ENCODE assay signal across 15 cellular contexts in genomic region chr14:89262041-89262440, GRCh38.
"Had no signal": no experiment of that assay in that cellular context is flagged by ENCODE, and none has a peak within 500 bp of the region (broad histone marks: within the 10 kb centered on the region; RNA-seq: fewer than 3 reads in every experiment).

No MANE protein-coding gene starts in this region.

- DNase-seq: activated CD4-positive, alpha-beta T cell treated with anti-CD3 and anti-CD28 coated beads, Interleukin-2, amount 10 ng/mL, durations not matched to agents 24 days and 14 days; activated naive CD4-positive, alpha-beta T cell treated with anti-CD3 and anti-CD28 coated beads for 36 hours; anterior cingulate cortex; dorsolateral prefrontal cortex; esophagus squamous epithelium; foreskin fibroblast; glutamatergic neuron; spleen; stimulated activated CD4-positive, alpha-beta T cell treated with anti-CD3 and anti-CD28 coated beads, Interleukin-1b, Interleukin-23, amount 100 ng/mL, for 48 hours; stimulated activated naive CD8-positive, alpha-beta T cell treated with anti-CD3 and anti-CD28 coated beads, Interleukin-15, Interleukin-2, amounts not matched to agents 100 U/mL and 50 U/mL, for 24 hours; T1000; uterus had no signal

- H3K27me3 ChIP-seq: dorsolateral prefrontal cortex, esophagus squamous epithelium, SJSA1, spleen, uterus had no signal

- H3K9me3 ChIP-seq: esophagus squamous epithelium, SJSA1, spleen, uterus had no signal

- H3K4me1 ChIP-seq: SJSA1, uterus had no signal

- H3K27me3 Mint-ChIP-seq: activated CD4-positive, alpha-beta T cell treated with anti-CD3 and anti-CD28 coated beads, Interleukin-2, amount 10 ng/mL, durations not matched to agents 24 days and 14 days had no signal

- H3K9me3 Mint-ChIP-seq: activated naive CD4-positive, alpha-beta T cell treated with anti-CD3 and anti-CD28 coated beads for 36 hours; activated T-helper 1 cell treated with anti-CD3 and anti-CD28 coated beads, Interleukin-12 subunit alpha, Interleukin-12 subunit beta, Interleukin-2, Interleukin-4 antibody, amounts not matched to agents 30 ng/mL and 10 ng/mL and 1 ng/mL, durations not matched to agents 14 hours and 24 hours and 36 hours had no signal

- ATAC-seq: sciatic nerve; stimulated activated naive CD8-positive, alpha-beta T cell treated with anti-CD3 and anti-CD28 coated beads, Interleukin-15, Interleukin-2, amounts not matched to agents 100 U/mL and 50 U/mL, for 24 hours had no signal

- H3K27ac Mint-ChIP-seq: activated CD4-positive, alpha-beta T cell treated with anti-CD3 and anti-CD28 coated beads, Interleukin-2, amount 10 ng/mL, durations not matched to agents 24 days and 14 days; activated naive CD4-positive, alpha-beta T cell treated with anti-CD3 and anti-CD28 coated beads for 36 hours; activated T-helper 1 cell treated with anti-CD3 and anti-CD28 coated beads, Interleukin-12 subunit alpha, Interleukin-12 subunit beta, Interleukin-2, Interleukin-4 antibody, amounts not matched to agents 30 ng/mL and 10 ng/mL and 1 ng/mL, durations not matched to agents 14 hours and 24 hours and 36 hours had no signal

- H3K27ac ChIP-seq: dorsolateral prefrontal cortex, esophagus squamous epithelium, SJSA1, spleen, uterus had no signal

- H3K4me3 Mint-ChIP-seq: activated CD4-positive, alpha-beta T cell treated with anti-CD3 and anti-CD28 coated beads, Interleukin-2, amount 10 ng/mL, durations not matched to agents 24 days and 14 days; activated naive CD4-positive, alpha-beta T cell treated with anti-CD3 and anti-CD28 coated beads for 36 hours; activated T-helper 1 cell treated with anti-CD3 and anti-CD28 coated beads, Interleukin-12 subunit alpha, Interleukin-12 subunit beta, Interleukin-2, Interleukin-4 antibody, amounts not matched to agents 30 ng/mL and 10 ng/mL and 1 ng/mL, durations not matched to agents 14 hours and 24 hours and 36 hours had no signal
